In the genomic region with DNA sequence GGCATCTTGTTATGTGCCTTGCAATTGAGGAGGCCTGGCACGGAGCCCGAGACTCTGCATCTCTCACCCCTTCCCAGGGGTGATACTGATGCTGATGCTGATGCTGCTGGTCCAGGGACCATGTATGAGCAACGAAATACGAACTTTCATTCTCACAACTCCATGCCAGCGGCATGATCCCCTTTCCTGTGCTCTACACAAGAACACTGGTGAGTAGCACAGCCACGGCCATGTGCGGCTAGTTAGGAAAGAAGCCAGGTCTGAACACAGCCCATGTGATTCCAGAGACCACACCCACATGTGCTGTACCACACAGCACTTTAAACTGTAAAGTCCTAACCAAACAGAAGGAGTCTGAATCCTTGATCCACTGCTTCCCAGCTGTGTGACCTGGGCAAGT, we compare ENCODE assay signal across 14 cellular contexts. TPM values are rescaled to one million over a fixed set of nuclear protein-coding genes. Genes with fewer than 3 reads are reported as not detected.
DNase-seq lines count a peak whose midpoint lies in the region; ATAC-seq and TF ChIP-seq lines count a peak whose summit lies in the region.
"Had no signal": no experiment of that assay in that cellular context is flagged by ENCODE, and none has a peak within 500 bp of the region (broad histone marks: within the 10 kb centered on the region; RNA-seq: fewer than 3 reads in every experiment).

No MANE protein-coding gene starts in this region.

- H3K4ac ChIP-seq in H9 (ENCODE audit: low read depth, low read length) (no peak overlapping the region), mesendoderm (ENCODE audit: low read depth, low read length) (no peak overlapping the region)

- H3K36me3 Mint-ChIP-seq in H9 (ENCODE audit: insufficient read depth in 1 of 3, low read depth in 3 of 3) = peaks cover 0 to 6% (median 0%) of the 10 kb centered on the region in 3 experiments; a peak in 3 of 7 replicates
- H3K36me3 Mint-ChIP-seq: activated naive CD4-positive, alpha-beta T cell treated with anti-CD3 and anti-CD28 coated beads, Interleukin-2, amount 10 ng/mL, durations not matched to agents 7 days and 5 days; CD4-positive, alpha-beta memory T cell; naive thymus-derived CD4-positive, alpha-beta T cell had no signal

- no peak overlapping the region for H3K9ac ChIP-seq in H9 (ENCODE audit: extremely low read depth, insufficient read length, low read length)
- H3K9ac ChIP-seq in mesendoderm (ENCODE audit: low read length) = no peak overlapping the region

- H2BK20ac ChIP-seq in H9 (ENCODE audit: low read depth, low read length, poor library complexity, severe bottlenecking) = no peak overlapping the region

- H3K4me3 Mint-ChIP-seq in H9 = no peak overlapping the region
- H3K4me3 Mint-ChIP-seq: activated naive CD4-positive, alpha-beta T cell treated with anti-CD3 and anti-CD28 coated beads, Interleukin-2, amount 10 ng/mL, durations not matched to agents 7 days and 5 days; CD4-positive, alpha-beta memory T cell; naive thymus-derived CD4-positive, alpha-beta T cell had no signal

- H2BK12ac ChIP-seq in H9 (ENCODE audit: insufficient read length, low read depth, low read length) = no peak overlapping the region

- H2AK5ac ChIP-seq in H9 (ENCODE audit: insufficient read length, low read length) = no peak overlapping the region
- H2AK5ac ChIP-seq in mesendoderm (ENCODE audit: low read length) = no peak overlapping the region

- H4K8ac ChIP-seq in H9 (replicated peaks; ENCODE audit: insufficient read length, low read depth, low read length) (no peak overlapping the region), mesendoderm (ENCODE audit: low read depth, low read length) (no peak overlapping the region)

- H4K5ac ChIP-seq in H9 (ENCODE audit: insufficient read length, low read depth, low read length) = no peak overlapping the region
- H4K5ac ChIP-seq in mesendoderm (ENCODE audit: low read length) = no peak overlapping the region

- H3K27me3 ChIP-seq in H9 (ENCODE audit: insufficient read depth, low read length) = no peaks in the 10 kb centered on the region
- H3K27me3 ChIP-seq in mesendoderm (ENCODE audit: insufficient read depth, low read length, poor library complexity) = no peaks in the 10 kb centered on the region
- H3K27me3 ChIP-seq: colonic mucosa, SJSA1 had no signal

- H3K4me1 Mint-ChIP-seq in H9 = peaks cover 46 to 47% of the 10 kb centered on the region in 2 experiments
- H3K4me1 Mint-ChIP-seq: activated naive CD4-positive, alpha-beta T cell treated with anti-CD3 and anti-CD28 coated beads, Interleukin-2, amount 10 ng/mL, durations not matched to agents 7 days and 5 days had no signal

- H3K14ac ChIP-seq in H9 (ENCODE audit: insufficient read depth, low read length) = no peak overlapping the region

- no peaks in the 10 kb centered on the region; the same call in none of the 2 replicates for H3K27me3 Mint-ChIP-seq in H9 (ENCODE audit: low read depth)

- H3K27ac Mint-ChIP-seq in H9 = peak overlapping the region in 1 of 3 experiments; percentile 53; a peak in 1 of 7 replicates
- H3K27ac Mint-ChIP-seq: activated naive CD4-positive, alpha-beta T cell treated with anti-CD3 and anti-CD28 coated beads, Interleukin-2, amount 10 ng/mL, durations not matched to agents 7 days and 5 days; naive thymus-derived CD4-positive, alpha-beta T cell had no signal

- no peak overlapping the region for H2BK5ac ChIP-seq in H9 (ENCODE audit: insufficient read length, low read length)
- H2BK5ac ChIP-seq in mesendoderm (ENCODE audit: low read length) = no peak overlapping the region

- no peak overlapping the region for H3K4me3 ChIP-seq in cardiac fibroblast (replicated peaks in 1 of 2; ENCODE audit: low read depth in 2 of 2, low read length in 2 of 2)
- H3K4me3 ChIP-seq in mucosa of descending colon = no peak overlapping the region
- H3K4me3 ChIP-seq in mesendoderm (ENCODE audit: low read length) = no peak overlapping the region
- H3K4me3 ChIP-seq: colonic mucosa, SJSA1 had no signal

- H3K18ac ChIP-seq in H9 (ENCODE audit: insufficient read length, low read depth, low read length) = no peak overlapping the region
- no peak overlapping the region for H3K18ac ChIP-seq in mesendoderm (ENCODE audit: low read length)

- peaks cover 16% of the 10 kb centered on the region for H3K4me1 ChIP-seq in mucosa of descending colon (ENCODE audit: low read depth)
- peaks cover 3% of the 10 kb centered on the region; the same call in 1 of the 2 replicates for H3K4me1 ChIP-seq in H9 (ENCODE audit: insufficient read depth, low read length)
- peaks cover 6% of the 10 kb centered on the region for H3K4me1 ChIP-seq in mesendoderm (ENCODE audit: control insufficient read depth, low read depth, low read length)

- H3K4me2 ChIP-seq in H9 (ENCODE audit: insufficient read depth, insufficient read length, low read length) (no peak overlapping the region), mesendoderm (ENCODE audit: low read length) (no peak overlapping the region)

- intact Hi-C loops in mucosa of descending colon (cut with DNase I, micrococcal nuclease) = no loop called here

- no peak overlapping the region for H2AFZ ChIP-seq in H9 (ENCODE audit: low read length)

- no CpG with 5 or more reads among the region's 7 CpGs for WGBS in H9 (ENCODE audit: extremely low coverage, insufficient read length, low lambda C conversion rate)
- no CpG with 5 or more reads among the region's 7 CpGs for WGBS in mesendoderm (ENCODE audit: extremely low coverage, insufficient coverage, low lambda C conversion rate)

- H3K27ac ChIP-seq in H9 (ENCODE audit: insufficient read length, low read depth, low read length) (no peak overlapping the region), mesendoderm (ENCODE audit: low read depth, low read length) (no peak overlapping the region)
- H3K27ac ChIP-seq: colonic mucosa, SJSA1 had no signal

- no peaks in the 10 kb centered on the region for H3K36me3 ChIP-seq in mucosa of descending colon (ENCODE audit: low read depth)
- H3K36me3 ChIP-seq in mesendoderm (ENCODE audit: control insufficient read depth, insufficient read depth, low read length) = no peaks in the 10 kb centered on the region
- H3K36me3 ChIP-seq: colonic mucosa, SJSA1 had no signal

- H3K23me2 ChIP-seq in H9 (ENCODE audit: insufficient read length, low read depth, low read length, poor library complexity, severe bottlenecking) = no peaks in the 10 kb centered on the region

- DNase-seq in DMS79 treated with DMSO at 0.1 percent for 48 hours (lab: John Stamatoyannopoulos, UW) (peak; percentile 61), LHCN-M2 (ENCODE audit: low read depth) (peak; percentile 73), cardiac fibroblast (ENCODE audit: low read depth in 2 of 2) (peak; percentile 42 to 62), mucosa of descending colon (peak in 1 of 3 donors; percentile 31), NCI-H2081 (lab: John Stamatoyannopoulos, UW) (no peak), H9 (no peak), mesendoderm (no peak), NOMO-1 (lab: John Stamatoyannopoulos, UW; ENCODE audit: unreplicated experiment in 2 of 2) (no peak)
- DNase-seq: activated naive CD4-positive, alpha-beta T cell treated with anti-CD3 and anti-CD28 coated beads, Interleukin-2, amount 10 ng/mL, durations not matched to agents 7 days and 5 days; CD4-positive, alpha-beta memory T cell; naive thymus-derived CD4-positive, alpha-beta T cell had no signal

- H4K20me1 ChIP-seq in H9 (ENCODE audit: control insufficient read depth, insufficient read depth, insufficient read length) = no peaks in the 10 kb centered on the region

- no peak overlapping the region for H2BK120ac ChIP-seq in H9 (ENCODE audit: low read depth, low read length, poor library complexity, severe bottlenecking)
- no peak overlapping the region for H2BK120ac ChIP-seq in mesendoderm (ENCODE audit: low read depth, low read length)

- H2BK15ac ChIP-seq in H9 (ENCODE audit: low read depth, low read length) = no peak overlapping the region
- H2BK15ac ChIP-seq in mesendoderm (replicated peaks; ENCODE audit: low read depth) = no peak overlapping the region

- ATAC-seq in mucosa of descending colon = peak; percentile 9
- ATAC-seq: HepG2; naive thymus-derived CD4-positive, alpha-beta T cell had no signal

- no peak for TF ChIP-seq CTCF in cardiac fibroblast (IDR thresholded peaks at IDR 0.05; ENCODE audit: low read depth, low read length)
- TF ChIP-seq CTCF in mucosa of descending colon (IDR thresholded peaks at IDR 0.05) = no peak
- no peak for TF ChIP-seq CTCF in H9 (conservative IDR thresholded peaks at IDR 0.05)

- H3K9me3 ChIP-seq in mucosa of descending colon = no peaks in the 10 kb centered on the region
- no peaks in the 10 kb centered on the region for H3K9me3 ChIP-seq in H9 (ENCODE audit: control insufficient read depth, low read depth, low read length)
- H3K9me3 ChIP-seq: colonic mucosa, SJSA1 had no signal

- no peaks in the 10 kb centered on the region for H3K9me3 Mint-ChIP-seq in H9
- H3K9me3 Mint-ChIP-seq: activated naive CD4-positive, alpha-beta T cell treated with anti-CD3 and anti-CD28 coated beads, Interleukin-2, amount 10 ng/mL, durations not matched to agents 7 days and 5 days; CD4-positive, alpha-beta memory T cell; naive thymus-derived CD4-positive, alpha-beta T cell had no signal

- no peak overlapping the region for H3T11ph ChIP-seq in H9 (ENCODE audit: low read length)

- H3K23ac ChIP-seq in H9 (ENCODE audit: insufficient read length, low read depth, low read length) = no peak overlapping the region
- no peak overlapping the region for H3K23ac ChIP-seq in mesendoderm (ENCODE audit: low read length)

- H3K79me2 ChIP-seq in H9 (ENCODE audit: insufficient read depth, low read length) (no peaks in the 10 kb centered on the region), mesendoderm (ENCODE audit: control insufficient read depth, insufficient read depth, low read length) (no peaks in the 10 kb centered on the region)

- no peaks in the 10 kb centered on the region for H3K79me1 ChIP-seq in H9 (ENCODE audit: insufficient read depth, low read depth, low read length, poor library complexity, severe bottlenecking)
- no peaks in the 10 kb centered on the region for H3K79me1 ChIP-seq in mesendoderm (ENCODE audit: low read length)

- no peak overlapping the region for H4K91ac ChIP-seq in H9 (ENCODE audit: insufficient read length, low read depth, low read length)

- H3K56ac ChIP-seq in H9 (ENCODE audit: insufficient read length, low read depth, low read length) (no peak overlapping the region), mesendoderm (ENCODE audit: low read length) (no peak overlapping the region)

RNA-seq across cellular contexts. Expression of a gene that starts 32.9 kb away (rescaled TPM):
- total RNA-seq in LHCN-M2 (2014; rRNA removed) (80.1 and 84.1 TPM in 2 replicates), mucosa of descending colon (100 to 1,000 TPM; 148 to 332 (median 281) TPM), H9 (2021) (115 and 116 TPM in 2 replicates)
- 87.2 TPM for polyA plus RNA-seq in LHCN-M2 (2012)
- polyA plus RNA-seq in mesendoderm (2013, experiment 1 of 2) = 82.8 TPM
- polyA plus RNA-seq in mesendoderm (2013, experiment 2 of 2) = 80.7 TPM

Comparison
In these comparisons a context has a peak if more than half of its experiments do, and no peak if none do; other contexts are left out.
1. DNase-seq: peak in DMS79 treated with DMSO at 0.1 percent for 48 hours (single experiment), LHCN-M2 (single experiment) and cardiac fibroblast (2 of 2); none in NCI-H2081 (0 of 2), H9 (single experiment), mesendoderm (single experiment) and NOMO-1 (0 of 2).